In genomic region chr11:91794146-91794545, GRCh38 we compare ENCODE assay signal across 26 cellular contexts.
"Had no signal": no experiment of that assay in that cellular context is flagged by ENCODE, and none has a peak within 500 bp of the region (broad histone marks: within the 10 kb centered on the region; RNA-seq: fewer than 3 reads in every experiment).

No MANE protein-coding gene starts in this region.

- H3K4me1 ChIP-seq: left lung, psoas muscle, spleen, uterus had no signal

- DNase-seq: dermis blood vessel endothelial cell; effector memory CD4-positive, alpha-beta T cell; erythroblast; esophagus squamous epithelium; foreskin melanocyte; glutamatergic neuron; heart right ventricle; hippocampal formation; left cardiac atrium; left lung; natural killer cell; occipital lobe; ovary; posterior cingulate gyrus; psoas muscle; right cardiac atrium; sigmoid colon; spleen; stimulated activated CD4-positive, alpha-beta T cell treated with anti-CD3 and anti-CD28 coated beads, Interleukin-4, amount 100 ng/mL, for 4 hours; stimulated activated naive B cell treated with anti-CD40 and anti-IgM and Interleukin-4, amounts not matched to agents 10 μg/mL and 1 μg/mL and 100 μg/mL, for 72 hours; tibial artery; upper lobe of left lung; uterus had no signal

- FAIRE-seq: endometrium, islet of Langerhans had no signal

- H3K9me3 ChIP-seq: esophagus squamous epithelium, heart right ventricle, left lung, ovary, psoas muscle, sigmoid colon, spleen, tibial artery, upper lobe of left lung, uterus had no signal

- H3K27ac ChIP-seq: coronary artery, esophagus squamous epithelium, heart right ventricle, left lung, ovary, psoas muscle, sigmoid colon, spleen, tibial artery, upper lobe of left lung, uterus had no signal

- H3K4me3 ChIP-seq: coronary artery, esophagus squamous epithelium, heart right ventricle, left lung, ovary, psoas muscle, sigmoid colon, spleen, tibial artery, upper lobe of left lung, uterus had no signal

- ATAC-seq: heart right ventricle; left cardiac atrium; left lung; natural killer cell; psoas muscle; right cardiac atrium; stimulated activated naive B cell treated with anti-CD40 and anti-IgM and Interleukin-4, amounts not matched to agents 10 μg/mL and 1 μg/mL and 100 μg/mL, for 72 hours had no signal

- H3K27me3 ChIP-seq: esophagus squamous epithelium, heart right ventricle, left lung, ovary, sigmoid colon, spleen, tibial artery, upper lobe of left lung, uterus had no signal

- H3K36me3 ChIP-seq: esophagus squamous epithelium, heart right ventricle, left lung, ovary, sigmoid colon, spleen, tibial artery, upper lobe of left lung, uterus had no signal
